ENCODE assay signal across 10 cellular contexts in the genomic region with DNA sequence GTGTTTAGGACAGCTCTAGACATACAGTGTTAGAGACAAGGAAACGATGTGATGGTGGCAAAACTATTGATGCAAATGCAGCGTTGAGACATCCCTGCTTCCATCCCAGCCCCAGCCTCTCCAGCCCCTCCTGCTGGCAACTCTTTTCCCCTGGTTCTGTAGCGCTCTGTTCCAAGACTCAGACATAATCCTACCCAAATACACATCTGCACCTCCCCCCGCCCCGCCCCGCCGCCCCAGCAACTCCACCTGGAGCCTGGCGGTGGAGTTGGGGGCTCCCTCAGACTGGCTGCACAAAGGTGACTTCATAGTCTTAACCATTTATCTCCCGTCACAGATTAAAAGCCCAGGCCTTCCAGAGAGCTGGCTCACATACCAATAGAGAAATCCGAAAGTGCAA. TPM values are rescaled to one million over a fixed set of nuclear protein-coding genes. Genes with fewer than 3 reads are reported as not detected.
DNase-seq lines count a peak whose midpoint lies in the region; ATAC-seq and TF ChIP-seq lines count a peak whose summit lies in the region.
"Had no signal": no experiment of that assay in that cellular context is flagged by ENCODE, and none has a peak within 500 bp of the region (broad histone marks: within the 10 kb centered on the region; RNA-seq: fewer than 3 reads in every experiment).

No MANE protein-coding gene starts in this region.

- H4K12ac ChIP-seq in trophoblast cell (ENCODE audit: low read depth, low read length) = no peak overlapping the region

- H3K4me1 ChIP-seq in RWPE2 (ENCODE audit: insufficient read depth, poor library complexity, severe bottlenecking) = no peaks in the 10 kb centered on the region
- H3K4me1 ChIP-seq in gastroesophageal sphincter = no peaks in the 10 kb centered on the region
- H3K4me1 ChIP-seq in trophoblast cell (ENCODE audit: control insufficient read depth in 1 of 2, insufficient read depth in 2 of 2, low read length in 2 of 2) = no peaks in the 10 kb centered on the region

- H3K79me1 ChIP-seq in trophoblast cell (ENCODE audit: low read length) = no peaks in the 10 kb centered on the region

- WGBS in gastroesophageal sphincter (ENCODE audit: low coverage in 1 of 2), 2 donors = 22 to 27% methylated on average over 3 to 6 of the region's 10 CpGs
- no CpG with 5 or more reads among the region's 10 CpGs for WGBS in trophoblast cell (ENCODE audit: extremely low coverage, insufficient coverage, insufficient read length)

- H2BK120ac ChIP-seq in trophoblast cell (ENCODE audit: insufficient read depth, low read length, poor library complexity) = no peak overlapping the region

- no peak for TF ChIP-seq POLR2A in gastroesophageal sphincter (IDR thresholded peaks at IDR 0.05)

- no peak overlapping the region for H3K18ac ChIP-seq in trophoblast cell (ENCODE audit: low read length)

- no peak overlapping the region for H4K91ac ChIP-seq in trophoblast cell (ENCODE audit: low read depth, low read length)

- no peak overlapping the region for H2BK12ac ChIP-seq in trophoblast cell (ENCODE audit: low read length)

- H2AK5ac ChIP-seq in trophoblast cell (ENCODE audit: low read length) = no peak overlapping the region

- ATAC-seq in RWPE2 (ENCODE audit: low read depth) = peak; percentile 38; the same call in 1 of the 3 replicates
- peak; percentile 41 for ATAC-seq in gastroesophageal sphincter
- ATAC-seq in GM21786 (IDR thresholded peaks at IDR 0.05; ENCODE audit: unreplicated experiment) = no peak

- TF ChIP-seq CTCF in GM12872 (IDR thresholded peaks at IDR 0.05; ENCODE audit: insufficient read depth, low read depth, low read length) (0 out of 3 replicates have a peak, but pooled peaks have one; percentile 29), RWPE2 (IDR thresholded peaks at IDR 0.05; ENCODE audit: poor library complexity, severe bottlenecking) (peak; percentile 31), gastroesophageal sphincter (IDR thresholded peaks at IDR 0.05) (peak in 3 of 4 experiments; percentile 26 to 67 (median 26))

- H2AFZ ChIP-seq in trophoblast cell (ENCODE audit: insufficient read depth, low read length, poor library complexity) = no peak overlapping the region

- H3K4me2 ChIP-seq in trophoblast cell (ENCODE audit: low read length) = no peak overlapping the region

- no peak overlapping the region for H3K4ac ChIP-seq in trophoblast cell (ENCODE audit: low read depth, low read length)

- H3K14ac ChIP-seq in trophoblast cell (ENCODE audit: low read length) = no peak overlapping the region

- DNase-seq in RWPE2 (ENCODE audit: low spot score) = no peak
- DNase-seq in trophoblast cell = peak; percentile 33 to 49
- DNase-seq in activated effector memory CD4-positive, alpha-beta T cell treated with Interleukin-2 at 50 U/mL for 16 hours = no peak
- DNase-seq in stimulated activated CD4-positive, alpha-beta T cell treated with anti-CD3 and anti-CD28 coated beads, Interleukin-12 subunit alpha, Interleukin-12 subunit beta, amount 100 ng/mL, for 4 hours = no peak
- no peak for DNase-seq in activated CD4-positive, alpha-beta T cell treated with anti-CD3 and anti-CD28 coated beads for 48 hours
- DNase-seq: effector CD8-positive, alpha-beta T cell; naive B cell had no signal

- H3K79me2 ChIP-seq in trophoblast cell (ENCODE audit: control insufficient read depth, insufficient read depth, low read length, poor library complexity) = no peaks in the 10 kb centered on the region

- H3K9ac ChIP-seq in trophoblast cell (ENCODE audit: low read length) = no peak overlapping the region

- H3K23ac ChIP-seq in trophoblast cell (ENCODE audit: low read length) = no peak overlapping the region

- H3K9me3 ChIP-seq in RWPE2 (ENCODE audit: severe bottlenecking) = peaks cover 2% of the 10 kb centered on the region
- no peaks in the 10 kb centered on the region for H3K9me3 ChIP-seq in gastroesophageal sphincter
- H3K9me3 ChIP-seq in trophoblast cell (ENCODE audit: insufficient read depth, low read depth, low read length) = no peaks in the 10 kb centered on the region

- H3K27ac ChIP-seq in RWPE2 (ENCODE audit: poor library complexity, severe bottlenecking) (no peak overlapping the region), gastroesophageal sphincter (no peak overlapping the region), trophoblast cell (ENCODE audit: low read depth, low read length) (no peak overlapping the region)

- TF ChIP-seq EP300 in gastroesophageal sphincter (IDR thresholded peaks at IDR 0.05) = no peak

- no peak overlapping the region for H2BK5ac ChIP-seq in trophoblast cell (ENCODE audit: low read depth, low read length, poor library complexity)

- H3K4me3 ChIP-seq in RWPE2 (ENCODE audit: severe bottlenecking) (no peak overlapping the region), gastroesophageal sphincter (no peak overlapping the region), trophoblast cell (ENCODE audit: low read depth, low read length) (no peak overlapping the region)

- H3K27me3 ChIP-seq in RWPE2 (ENCODE audit: insufficient read depth, poor library complexity, severe bottlenecking) (no peaks in the 10 kb centered on the region), gastroesophageal sphincter (no peaks in the 10 kb centered on the region), trophoblast cell (ENCODE audit: insufficient read depth, low read length) (no peaks in the 10 kb centered on the region)

- H4K8ac ChIP-seq in trophoblast cell (ENCODE audit: low read depth, low read length) = no peak overlapping the region

- no peaks in the 10 kb centered on the region for H3K36me3 ChIP-seq in RWPE2 (ENCODE audit: low read depth)
- no peaks in the 10 kb centered on the region for H3K36me3 ChIP-seq in gastroesophageal sphincter
- no peaks in the 10 kb centered on the region for H3K36me3 ChIP-seq in trophoblast cell (ENCODE audit: control insufficient read depth in 1 of 2, insufficient read depth in 2 of 2, low read length in 2 of 2)

RNA-seq across cellular contexts. Expression of a gene that starts 7.2 kb away (rescaled TPM):
- total RNA-seq in gastroesophageal sphincter = 10 to 100 TPM; 17.3 to 32.2 (median 23.9) TPM
- 10.4 and 10.9 TPM in 2 replicates for polyA plus RNA-seq in trophoblast cell (2013)

Comparison
In these comparisons a context has a peak if more than half of its experiments do, and no peak if none do; other contexts are left out.
1. DNase-seq: peak in trophoblast cell (2 of 2); none in RWPE2 (single experiment), activated effector memory CD4-positive, alpha-beta T cell treated with Interleukin-2 at 50 U/mL for 16 hours (single experiment), stimulated activated CD4-positive, alpha-beta T cell treated with anti-CD3 and anti-CD28 coated beads, Interleukin-12 subunit alpha, Interleukin-12 subunit beta, amount 100 ng/mL, for 4 hours (single experiment) and activated CD4-positive, alpha-beta T cell treated with anti-CD3 and anti-CD28 coated beads for 48 hours (single experiment).
2. Peak in every context shown above with its lines, with median percentiles within 50 percentile points of each other: CTCF ChIP-seq.